28 cellular contexts compared by ENCODE assay signal in genomic region chr5:168360521-168361285, GRCh38.
"Had no signal": no experiment of that assay in that cellular context is flagged by ENCODE, and none has a peak within 500 bp of the region (broad histone marks: within the 10 kb centered on the region; RNA-seq: fewer than 3 reads in every experiment).

No MANE protein-coding gene starts in this region.

- H3K4me2 ChIP-seq: neural progenitor cell had no signal

- DNase-seq: activated naive CD4-positive, alpha-beta T cell; activated T-cell treated with anti-CD3 and anti-CD28 coated beads, Interleukin-2, amount 50 U/mL, for 24 hours; adrenal gland; brain microvascular endothelial cell; central memory CD4-positive, alpha-beta T cell; dermis blood vessel endothelial cell; effector CD8-positive, alpha-beta T cell; heart left ventricle; left colon; mucosa of descending colon; naive B cell; psoas muscle; stimulated activated CD4-positive, alpha-beta T cell treated with anti-CD3 and anti-CD28 coated beads, Interleukin-1b, Interleukin-23, amount 100 ng/mL, for 48 hours; stimulated activated naive CD8-positive, alpha-beta T cell treated with anti-CD3 and anti-CD28 coated beads, Interleukin-15, amount 100 ng/mL, for 72 hours; T-helper 1 cell; T-helper 9 cell had no signal

- H3K4me3 ChIP-seq: adrenal gland, ascending aorta, heart left ventricle, mucosa of descending colon, neural progenitor cell, psoas muscle, right atrium auricular region, skin epidermis, suprapubic skin, tibial nerve, vagina had no signal

- H3K9me3 ChIP-seq: adrenal gland, ascending aorta, heart left ventricle, mucosa of descending colon, psoas muscle, right atrium auricular region, suprapubic skin, tibial nerve, vagina had no signal

- H3K36me3 Mint-ChIP-seq: activated naive CD8-positive, alpha-beta T cell; memory B cell; naive B cell; neural progenitor cell; stimulated activated effector memory CD8-positive, alpha-beta T cell treated with anti-CD3 and anti-CD28 coated beads, Interleukin-12 subunit alpha, Interleukin-12 subunit beta, amount 100 ng/mL, for 72 hours; WTC11 had no signal

- H3K4me1 ChIP-seq: adrenal gland, ascending aorta, psoas muscle had no signal

- H3K4me1 Mint-ChIP-seq: memory B cell; naive B cell; stimulated activated effector memory CD8-positive, alpha-beta T cell treated with anti-CD3 and anti-CD28 coated beads, Interleukin-12 subunit alpha, Interleukin-12 subunit beta, amount 100 ng/mL, for 72 hours; stimulated activated naive CD8-positive, alpha-beta T cell treated with anti-CD3 and anti-CD28 coated beads, Interleukin-15, amount 100 ng/mL, for 72 hours had no signal

- H3K9ac ChIP-seq: neural progenitor cell had no signal

- H3K36me3 ChIP-seq: adrenal gland, ascending aorta, brain microvascular endothelial cell, heart left ventricle, neural progenitor cell, right atrium auricular region, suprapubic skin, tibial nerve, vagina had no signal

- ATAC-seq: heart left ventricle; left colon; mucosa of descending colon; psoas muscle; stimulated activated effector memory CD8-positive, alpha-beta T cell treated with anti-CD3 and anti-CD28 coated beads, Interleukin-12 subunit alpha, Interleukin-12 subunit beta, amount 100 ng/mL, for 72 hours; stimulated activated naive CD8-positive, alpha-beta T cell treated with anti-CD3 and anti-CD28 coated beads, Interleukin-15, amount 100 ng/mL, for 72 hours; WTC11 had no signal

- H3K27ac ChIP-seq: adrenal gland, ascending aorta, brain microvascular endothelial cell, heart left ventricle, neural progenitor cell, psoas muscle, right atrium auricular region, suprapubic skin, tibial nerve, vagina had no signal

- H3K27me3 Mint-ChIP-seq: activated naive CD8-positive, alpha-beta T cell; activated T-cell treated with anti-CD3 and anti-CD28 coated beads, Interleukin-2, amount 50 U/mL, for 24 hours; memory B cell had no signal

- H3K27ac Mint-ChIP-seq: activated naive CD8-positive, alpha-beta T cell; activated T-cell treated with anti-CD3 and anti-CD28 coated beads, Interleukin-2, amount 50 U/mL, for 24 hours; activated T-helper 2 cell treated with anti-CD3 and anti-CD28 coated beads, Interferon-gamma antibody, Interleukin-2, Interleukin-4, amounts not matched to agents 10 μg/mL and 5 μg/mL and 100 μg/mL, durations not matched to agents 14 hours and 24 hours and 36 hours; memory B cell; naive B cell; neural progenitor cell; stimulated activated effector memory CD8-positive, alpha-beta T cell treated with anti-CD3 and anti-CD28 coated beads, Interleukin-12 subunit alpha, Interleukin-12 subunit beta, amount 100 ng/mL, for 72 hours; WTC11 had no signal

- H3K4me3 Mint-ChIP-seq: activated naive CD8-positive, alpha-beta T cell; activated T-cell treated with anti-CD3 and anti-CD28 coated beads, Interleukin-2, amount 50 U/mL, for 24 hours; memory B cell; naive B cell; neural progenitor cell; stimulated activated effector memory CD8-positive, alpha-beta T cell treated with anti-CD3 and anti-CD28 coated beads, Interleukin-12 subunit alpha, Interleukin-12 subunit beta, amount 100 ng/mL, for 72 hours; stimulated activated naive CD8-positive, alpha-beta T cell treated with anti-CD3 and anti-CD28 coated beads, Interleukin-15, amount 100 ng/mL, for 72 hours; WTC11 had no signal

- H2AFZ ChIP-seq: neural progenitor cell had no signal

- H3K9me3 Mint-ChIP-seq: activated T-cell treated with anti-CD3 and anti-CD28 coated beads, Interleukin-2, amount 50 U/mL, for 24 hours; activated T-helper 2 cell treated with anti-CD3 and anti-CD28 coated beads, Interferon-gamma antibody, Interleukin-2, Interleukin-4, amounts not matched to agents 10 μg/mL and 5 μg/mL and 100 μg/mL, durations not matched to agents 14 hours and 24 hours and 36 hours; neural progenitor cell; stimulated activated effector memory CD8-positive, alpha-beta T cell treated with anti-CD3 and anti-CD28 coated beads, Interleukin-12 subunit alpha, Interleukin-12 subunit beta, amount 100 ng/mL, for 72 hours; WTC11 had no signal

- H3K27me3 ChIP-seq: adrenal gland, ascending aorta, brain microvascular endothelial cell, neural progenitor cell, right atrium auricular region, tibial nerve, vagina had no signal
